In the genomic region with DNA sequence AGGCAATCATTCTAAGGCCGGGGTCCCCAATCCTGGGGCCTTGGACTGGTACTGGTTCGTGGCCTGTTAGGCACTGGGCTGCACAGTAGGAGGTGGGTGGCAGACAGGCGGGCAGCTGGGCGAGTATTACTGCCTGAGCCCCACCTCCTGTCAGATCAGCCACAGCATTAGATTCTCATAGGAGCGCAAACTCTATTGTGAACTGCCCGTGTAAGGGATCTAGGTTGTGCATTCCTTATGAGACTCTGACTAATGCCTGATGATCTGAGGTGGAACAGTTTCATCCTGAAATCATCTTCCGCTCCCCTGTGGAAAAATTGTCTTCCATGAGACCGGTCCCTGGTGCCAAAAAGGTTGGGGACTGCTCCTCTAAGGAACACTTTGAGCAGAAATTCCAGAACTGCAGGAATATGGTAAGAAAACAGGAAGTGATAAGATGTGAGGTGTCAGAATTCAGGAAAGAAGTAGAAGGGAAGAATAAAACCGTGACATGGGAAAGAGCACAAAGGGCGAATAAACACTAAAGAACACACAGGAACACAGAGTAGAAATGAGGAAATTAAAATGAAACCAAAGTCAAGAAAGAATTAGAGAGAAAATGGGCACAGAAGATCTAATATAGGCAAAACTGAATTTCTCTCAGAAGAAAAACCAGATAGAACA, we compare ENCODE assay signal across 1 cellular context.
TF ChIP-seq lines count a peak whose summit lies in the region.

No MANE protein-coding gene starts in this region.

TF ChIP-seq in endothelial cell of umbilical vein, 7 proteins besides CTCF, POLR2A, EP300 and RAD21:
- TF ChIP-seq GATA2 (IDR thresholded peaks at IDR 0.05; ENCODE audit: insufficient read depth, insufficient read length, low read depth, low read length) (peak; percentile 26), EZH2 (IDR thresholded peaks at IDR 0.05; ENCODE audit: borderline replicate concordance, low read depth, low read length, severe bottlenecking) (no peak), JUN (IDR thresholded peaks at IDR 0.05; ENCODE audit: borderline replicate concordance, insufficient read depth, insufficient read length, low read depth) (no peak), MYC (IDR thresholded peaks at IDR 0.05; ENCODE audit: low read depth, low read length) (no peak), POLR2AphosphoS5 (IDR thresholded peaks at IDR 0.05; ENCODE audit: insufficient read depth, low read depth, low read length) (peak; percentile 28), FOS (IDR thresholded peaks at IDR 0.05; ENCODE audit: borderline replicate concordance, insufficient read depth, low read length) (no peak)
- TF ChIP-seq, protein P1, sequence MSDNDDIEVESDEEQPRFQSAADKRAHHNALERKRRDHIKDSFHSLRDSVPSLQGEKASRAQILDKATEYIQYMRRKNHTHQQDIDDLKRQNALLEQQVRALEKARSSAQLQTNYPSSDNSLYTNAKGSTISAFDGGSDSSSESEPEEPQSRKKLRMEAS (IDR thresholded peaks at IDR 0.05; ENCODE audit: insufficient read depth, insufficient read length): no peak
